8 cellular contexts compared by ENCODE assay signal in the genomic region with DNA sequence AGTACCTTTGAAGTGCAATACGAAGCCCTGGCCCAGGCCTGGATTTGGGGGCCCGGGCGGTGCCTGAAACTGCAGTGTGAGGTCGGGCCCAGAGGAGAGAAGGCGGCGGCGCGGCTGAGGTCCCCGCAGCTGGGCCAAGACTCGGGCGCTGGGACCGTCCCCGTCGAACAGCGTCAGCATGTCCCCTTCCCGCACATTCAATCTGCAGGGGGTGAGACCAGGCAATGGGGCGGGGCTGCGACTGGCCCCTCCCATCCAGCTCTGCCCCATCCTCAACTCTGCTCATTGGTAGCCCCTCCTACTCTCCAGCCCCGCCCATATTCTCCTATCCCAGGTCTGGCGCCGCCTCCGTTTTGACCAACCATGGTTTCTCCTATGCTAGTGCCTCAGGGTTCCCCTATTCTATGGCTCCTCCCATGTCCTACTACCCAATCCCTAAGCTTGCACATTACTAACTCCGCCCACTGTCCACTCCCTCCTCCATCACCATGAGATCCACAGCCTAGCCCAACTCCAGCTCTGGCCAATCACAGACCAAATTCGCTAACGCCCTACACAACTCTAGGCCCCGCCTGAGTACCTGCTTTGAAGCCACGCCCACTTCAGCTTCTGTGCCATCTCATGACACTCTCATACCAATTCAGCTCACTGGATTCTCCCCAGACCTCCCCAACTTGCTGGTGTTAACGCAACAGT. TPM values are rescaled to one million over a fixed set of nuclear protein-coding genes. Genes with fewer than 3 reads are reported as not detected.
DNase-seq lines count a peak whose midpoint lies in the region; ATAC-seq, FAIRE-seq and TF ChIP-seq lines count a peak whose summit lies in the region.

No MANE protein-coding gene starts in this region.

- H3K27me3 ChIP-seq in SJCRH30 (no peaks in the 10 kb centered on the region; the same call in 1 of the 2 replicates), bronchial epithelial cell (ENCODE audit: control insufficient read depth, insufficient read depth, low read length) (peaks cover 12% of the 10 kb centered on the region)

- H3K4me1 ChIP-seq in SJCRH30 = no peaks in the 10 kb centered on the region
- H3K4me1 ChIP-seq in mucosa of descending colon (ENCODE audit: low read depth) = no peaks in the 10 kb centered on the region

- DNase-seq in NCI-H526 (lab: John Stamatoyannopoulos, UW) (peak; percentile 41 to 52), NCI-H526 treated with DMSO at 0.1 percent for 48 hours (lab: John Stamatoyannopoulos, UW) (no peak), SJCRH30 (peak; percentile 12 to 29), bronchial epithelial cell (ENCODE audit: low read depth) (peak; percentile 74), mucosa of descending colon (peak in 1 of 3 donors; percentile 52), HuH-7 (ENCODE audit: low spot score) (no peak), NCI-H510A treated with DMSO at 0.1 percent for 48 hours (lab: John Stamatoyannopoulos, UW) (no peak)

- TF ChIP-seq CTCF in bronchial epithelial cell (IDR thresholded peaks at IDR 0.05; ENCODE audit: insufficient read depth, low read length, severe bottlenecking) = no peak
- TF ChIP-seq CTCF in mucosa of descending colon (IDR thresholded peaks at IDR 0.05) = no peak

- H3K36me3 ChIP-seq in SJCRH30 (no peaks in the 10 kb centered on the region), bronchial epithelial cell (ENCODE audit: control insufficient read depth, insufficient read depth, low read length) (no peaks in the 10 kb centered on the region), mucosa of descending colon (ENCODE audit: low read depth) (no peaks in the 10 kb centered on the region)

- H3K4me3 ChIP-seq in SJCRH30 (no peak overlapping the region), bronchial epithelial cell (ENCODE audit: low read depth, low read length) (no peak overlapping the region), mucosa of descending colon (no peak overlapping the region)

- no peak for TF ChIP-seq POLR2A in GM18505 (IDR thresholded peaks at IDR 0.05; ENCODE audit: borderline replicate concordance, extremely low read depth, insufficient read depth, insufficient read length)

- H3K27ac ChIP-seq in SJCRH30 = no peak overlapping the region

- intact Hi-C loops in mucosa of descending colon (cut with DNase I, micrococcal nuclease) = no loop called here

- ATAC-seq in mucosa of descending colon (peak; percentile 61), GM18505 (IDR thresholded peaks at IDR 0.05; ENCODE audit: unreplicated experiment) (no peak)

- no peaks in the 10 kb centered on the region for H3K9me3 ChIP-seq in SJCRH30 (replicated peaks)
- H3K9me3 ChIP-seq in mucosa of descending colon = no peaks in the 10 kb centered on the region

- FAIRE-seq in bronchial epithelial cell (lab: Jason Lieb, UNC) = no peak

RNA-seq across cellular contexts. Expression of gene CDIPT, which starts 14.4 kb away (rescaled TPM):
- total RNA-seq in SJCRH30 (2014; rRNA removed; shearing (Covaris generic)) = 29.6 and 30.1 TPM in 2 replicates
- 46.1 and 53.2 TPM in 2 replicates for total RNA-seq in bronchial epithelial cell
- 100 to 1,000 TPM in 1 of 3 donors, 10 to 100 TPM in 2; 53.1 to 102 (median 90.5) TPM for total RNA-seq in mucosa of descending colon

RNA-seq across cellular contexts. Expression of gene SEZ6L2, which starts 21.9 kb away (rescaled TPM):
- total RNA-seq in SJCRH30 (2014; rRNA removed; shearing (Covaris generic)) = not detected in 2 replicates
- total RNA-seq in bronchial epithelial cell (1.8 and 2.9 TPM in 2 replicates), mucosa of descending colon (1 to 10 TPM; 6.1 to 9.6 (median 7.0) TPM)

RNA-seq across cellular contexts. Expression of gene ASPHD1, which starts 22.9 kb away (rescaled TPM):
- 0.06 and 0.35 TPM in 2 replicates for total RNA-seq in SJCRH30 (2014; rRNA removed; shearing (Covaris generic))
- total RNA-seq in bronchial epithelial cell (1.2 and 2.4 TPM in 2 replicates), mucosa of descending colon (1 to 10 TPM; 1.6 to 1.9 (median 1.8) TPM)

RNA-seq across cellular contexts. Expression of gene KCTD13, which starts 48.6 kb away (rescaled TPM):
- 3.5 and 5.3 TPM in 2 replicates for total RNA-seq in SJCRH30 (2014; rRNA removed; shearing (Covaris generic))
- total RNA-seq in bronchial epithelial cell = 8.2 and 12.2 TPM in 2 replicates
- total RNA-seq in mucosa of descending colon = 10 to 100 TPM; 22.2 to 25.8 (median 22.9) TPM

RNA-seq across cellular contexts. Expression of gene MVP, which starts 57.2 kb away (rescaled TPM):
- 0.61 and 0.63 TPM in 2 replicates for total RNA-seq in SJCRH30 (2014; rRNA removed; shearing (Covaris generic))
- total RNA-seq in bronchial epithelial cell = 87.1 and 118 TPM in 2 replicates
- total RNA-seq in mucosa of descending colon = 100 to 1,000 TPM; 307 to 552 (median 529) TPM

Comparison
In these comparisons a context has a peak if more than half of its experiments do, and no peak if none do; other contexts are left out.
1. DNase-seq: peak in NCI-H526 (2 of 2), SJCRH30 (2 of 2) and bronchial epithelial cell (single experiment); none in NCI-H526 treated with DMSO at 0.1 percent for 48 hours (single experiment), HuH-7 (single experiment) and NCI-H510A treated with DMSO at 0.1 percent for 48 hours (single experiment).